27 cellular contexts compared by ENCODE assay signal in genomic region chr5:133730866-133731265, GRCh38.
"Had no signal": no experiment of that assay in that cellular context is flagged by ENCODE, and none has a peak within 500 bp of the region (broad histone marks: within the 10 kb centered on the region; RNA-seq: fewer than 3 reads in every experiment).

No MANE protein-coding gene starts in this region.

- H3K79me2 ChIP-seq: hepatocyte, parathyroid adenoma had no signal

- H3K4me1 Mint-ChIP-seq: nephron; stimulated activated memory B cell treated with anti-CD40 and anti-IgM and Interleukin-4, amounts not matched to agents 10 μg/mL and 1 μg/mL and 100 μg/mL, for 72 hours; stimulated activated naive CD8-positive, alpha-beta T cell treated with anti-CD3 and anti-CD28 coated beads, Interleukin-15, amount 100 ng/mL, for 72 hours had no signal

- H3K36me3 ChIP-seq: left lung, lower lobe of right lung, right lobe of liver, thyroid gland, transverse colon, upper lobe of right lung, uterus had no signal

- ATAC-seq: left colon; left lung; lower lobe of right lung; naive thymus-derived CD8-positive, alpha-beta T cell; psoas muscle; right lobe of liver; stimulated activated memory B cell treated with anti-CD40 and anti-IgM and Interleukin-4, amounts not matched to agents 10 μg/mL and 1 μg/mL and 100 μg/mL, for 72 hours; stimulated activated naive CD8-positive, alpha-beta T cell treated with anti-CD3 and anti-CD28 coated beads, Interleukin-15, amount 100 ng/mL, for 72 hours; upper lobe of right lung had no signal

- H3K4me1 ChIP-seq: left lung, lower lobe of right lung, psoas muscle, right lobe of liver, testis, transverse colon, upper lobe of right lung, uterus had no signal

- H3K9me3 ChIP-seq: left lung, lower lobe of right lung, psoas muscle, right lobe of liver, testis, thyroid gland, upper lobe of right lung, uterus had no signal

- H3K4me2 ChIP-seq: hepatocyte, smooth muscle cell had no signal

- H3K27me3 ChIP-seq: left lung, right lobe of liver, testis, thyroid gland, transverse colon, upper lobe of right lung, uterus had no signal

- H2AFZ ChIP-seq: hepatocyte, parathyroid adenoma had no signal

- H3K9ac ChIP-seq: parathyroid adenoma had no signal

- H3K4me3 ChIP-seq: hepatocyte, left lung, lower lobe of right lung, psoas muscle, right lobe of liver, smooth muscle cell, testis, thyroid gland, transverse colon, upper lobe of right lung, uterus had no signal

- DNase-seq: left colon; left lung; lower lobe of right lung; mammary epithelial cell; mesenchymal stem cell; naive thymus-derived CD8-positive, alpha-beta T cell; nucleus accumbens; psoas muscle; right lobe of liver; stimulated activated CD4-positive, alpha-beta T cell treated with anti-CD3 and anti-CD28 coated beads, Interleukin-1b, Interleukin-23, amount 100 ng/mL, for 48 hours; stimulated activated CD4-positive, alpha-beta T cell treated with anti-CD3 and anti-CD28 coated beads, Interleukin-2, amount 100 ng/mL, for 48 hours; stimulated activated CD4-positive, alpha-beta T cell treated with anti-CD3 and anti-CD28 coated beads, Interleukin-4, amount 100 ng/mL, for 4 hours; stimulated activated CD8-positive, alpha-beta memory T cell treated with anti-CD3 and anti-CD28 coated beads, Interleukin-4, amount 100 ng/mL, for 48 hours; stimulated activated naive CD4-positive, alpha-beta T cell treated with Interleukin-2 at 50 U/mL for 16 hours; stimulated activated naive CD8-positive, alpha-beta T cell treated with anti-CD3 and anti-CD28 coated beads, Interleukin-15, amount 100 ng/mL, for 72 hours; substantia nigra; testis; thyroid gland; transverse colon; upper lobe of right lung; uterus had no signal

- H3K4me3 Mint-ChIP-seq: naive thymus-derived CD8-positive, alpha-beta T cell; nephron; neural crest cell; stimulated activated memory B cell treated with anti-CD40 and anti-IgM and Interleukin-4, amounts not matched to agents 10 μg/mL and 1 μg/mL and 100 μg/mL, for 72 hours; stimulated activated naive CD8-positive, alpha-beta T cell treated with anti-CD3 and anti-CD28 coated beads, Interleukin-15, amount 100 ng/mL, for 72 hours had no signal

- H3K27ac Mint-ChIP-seq: naive thymus-derived CD8-positive, alpha-beta T cell; nephron; stimulated activated memory B cell treated with anti-CD40 and anti-IgM and Interleukin-4, amounts not matched to agents 10 μg/mL and 1 μg/mL and 100 μg/mL, for 72 hours; stimulated activated naive CD8-positive, alpha-beta T cell treated with anti-CD3 and anti-CD28 coated beads, Interleukin-15, amount 100 ng/mL, for 72 hours had no signal

- H3K27ac ChIP-seq: hepatocyte, left lung, lower lobe of right lung, parathyroid adenoma, psoas muscle, right lobe of liver, testis, thyroid gland, transverse colon, upper lobe of right lung, uterus had no signal
